ENCODE assay signal across 1 cellular context in the genomic region with DNA sequence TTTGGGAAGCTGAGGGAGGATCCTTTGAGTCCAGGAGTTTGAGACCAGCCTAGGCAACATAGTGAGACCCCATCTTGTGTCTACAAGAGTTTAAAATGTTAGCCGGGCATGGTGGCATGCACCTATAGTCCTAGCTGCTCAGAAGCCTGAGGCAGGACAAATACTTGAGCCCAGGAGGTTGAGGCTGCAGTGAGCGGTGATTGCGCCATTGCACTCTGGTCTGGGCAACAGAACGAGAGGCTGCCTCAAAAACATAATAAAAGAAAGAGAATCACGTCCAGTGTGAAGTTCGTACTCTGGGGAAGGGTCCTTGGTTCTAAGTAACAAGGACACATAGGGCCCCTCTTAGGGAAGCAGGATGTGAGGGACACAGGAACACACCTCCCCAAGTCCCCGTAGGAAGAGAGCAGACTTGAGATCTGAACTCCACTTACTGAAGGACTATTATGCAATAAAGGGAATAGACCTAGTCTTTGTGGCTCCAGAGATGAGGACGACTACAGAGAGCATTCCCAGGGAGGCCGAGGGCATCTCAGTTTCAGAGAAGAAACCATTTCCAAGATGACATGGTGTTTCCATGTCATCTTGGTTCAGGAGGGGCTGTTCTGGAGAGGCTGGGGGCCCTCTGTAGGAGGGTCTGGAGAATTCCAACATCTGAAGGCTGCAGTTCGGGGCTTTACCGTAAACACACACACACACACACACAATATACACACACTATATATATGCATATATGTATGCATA.
TF ChIP-seq lines count a peak whose summit lies in the region.

No MANE protein-coding gene starts in this region.

TF ChIP-seq in HepG2, 621 proteins besides CTCF, POLR2A, EP300 and RAD21 (continued from another document and continues in another):
- no peak for TF ChIP-seq STAT6 (CRISPR knock-in tag; IDR thresholded peaks at IDR 0.05; ENCODE audit: borderline replicate concordance)
- TF ChIP-seq ELF3 (CRISPR knock-in tag; IDR thresholded peaks at IDR 0.05), result no peak
- no peak for TF ChIP-seq GPBP1L1 (CRISPR knock-in tag; IDR thresholded peaks at IDR 0.05)
- no peak for TF ChIP-seq NCOR1 (IDR thresholded peaks at IDR 0.05; ENCODE audit: borderline replicate concordance, low read length)
- no peak for TF ChIP-seq ZNF530 (CRISPR knock-in tag; IDR thresholded peaks at IDR 0.05; ENCODE audit: low read depth)
- no peak for TF ChIP-seq ZMAT5 (CRISPR knock-in tag; IDR thresholded peaks at IDR 0.05; ENCODE audit: borderline replicate concordance, low read depth)
- TF ChIP-seq ZFP90 (CRISPR knock-in tag; IDR thresholded peaks at IDR 0.05; ENCODE audit: borderline replicate concordance), result no peak
- TF ChIP-seq TEAD2 (CRISPR knock-in tag; IDR thresholded peaks at IDR 0.05), result no peak
- no peak for TF ChIP-seq REXO4 (CRISPR knock-in tag; IDR thresholded peaks at IDR 0.05; ENCODE audit: borderline replicate concordance)
- 0 out of 2 replicates have a peak, but pooled peaks have one; percentile 14 for TF ChIP-seq GATAD2A (CRISPR knock-in tag; IDR thresholded peaks at IDR 0.05)
- TF ChIP-seq ZNF441 (CRISPR knock-in tag; IDR thresholded peaks at IDR 0.05; ENCODE audit: borderline replicate concordance), result no peak
- no peak for TF ChIP-seq TCF7L2 (IDR thresholded peaks at IDR 0.05; ENCODE audit: low read depth, low read length)
- TF ChIP-seq ZNF496 (CRISPR knock-in tag; IDR thresholded peaks at IDR 0.05; ENCODE audit: insufficient replicate concordance), result no peak
- TF ChIP-seq ZNF678 (CRISPR knock-in tag; IDR thresholded peaks at IDR 0.05), result 0 out of 2 replicates have a peak, but pooled peaks have one; percentile 28
- TF ChIP-seq, protein P1, sequence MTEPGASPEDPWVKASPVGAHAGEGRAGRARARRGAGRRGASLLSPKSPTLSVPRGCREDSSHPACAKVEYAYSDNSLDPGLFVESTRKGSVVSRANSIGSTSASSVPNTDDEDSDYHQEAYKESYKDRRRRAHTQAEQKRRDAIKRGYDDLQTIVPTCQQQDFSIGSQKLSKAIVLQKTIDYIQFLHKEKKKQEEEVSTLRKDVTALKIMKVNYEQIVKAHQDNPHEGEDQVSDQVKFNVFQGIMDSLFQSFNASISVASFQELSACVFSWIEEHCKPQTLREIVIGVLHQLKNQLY (CRISPR knock-in tag; IDR thresholded peaks at IDR 0.05), result no peak
- no peak for TF ChIP-seq ZNF781 (CRISPR knock-in tag; IDR thresholded peaks at IDR 0.05; ENCODE audit: borderline replicate concordance, not compliant biosample characterization)
- TF ChIP-seq ZNF431 (CRISPR knock-in tag; IDR thresholded peaks at IDR 0.05; ENCODE audit: borderline replicate concordance, low read depth), result no peak
- TF ChIP-seq ARID3A (IDR thresholded peaks at IDR 0.05; ENCODE audit: low read depth, low read length), result no peak
- TF ChIP-seq GTF2F1 (IDR thresholded peaks at IDR 0.05; ENCODE audit: low read length), result no peak
- TF ChIP-seq, protein P2, sequence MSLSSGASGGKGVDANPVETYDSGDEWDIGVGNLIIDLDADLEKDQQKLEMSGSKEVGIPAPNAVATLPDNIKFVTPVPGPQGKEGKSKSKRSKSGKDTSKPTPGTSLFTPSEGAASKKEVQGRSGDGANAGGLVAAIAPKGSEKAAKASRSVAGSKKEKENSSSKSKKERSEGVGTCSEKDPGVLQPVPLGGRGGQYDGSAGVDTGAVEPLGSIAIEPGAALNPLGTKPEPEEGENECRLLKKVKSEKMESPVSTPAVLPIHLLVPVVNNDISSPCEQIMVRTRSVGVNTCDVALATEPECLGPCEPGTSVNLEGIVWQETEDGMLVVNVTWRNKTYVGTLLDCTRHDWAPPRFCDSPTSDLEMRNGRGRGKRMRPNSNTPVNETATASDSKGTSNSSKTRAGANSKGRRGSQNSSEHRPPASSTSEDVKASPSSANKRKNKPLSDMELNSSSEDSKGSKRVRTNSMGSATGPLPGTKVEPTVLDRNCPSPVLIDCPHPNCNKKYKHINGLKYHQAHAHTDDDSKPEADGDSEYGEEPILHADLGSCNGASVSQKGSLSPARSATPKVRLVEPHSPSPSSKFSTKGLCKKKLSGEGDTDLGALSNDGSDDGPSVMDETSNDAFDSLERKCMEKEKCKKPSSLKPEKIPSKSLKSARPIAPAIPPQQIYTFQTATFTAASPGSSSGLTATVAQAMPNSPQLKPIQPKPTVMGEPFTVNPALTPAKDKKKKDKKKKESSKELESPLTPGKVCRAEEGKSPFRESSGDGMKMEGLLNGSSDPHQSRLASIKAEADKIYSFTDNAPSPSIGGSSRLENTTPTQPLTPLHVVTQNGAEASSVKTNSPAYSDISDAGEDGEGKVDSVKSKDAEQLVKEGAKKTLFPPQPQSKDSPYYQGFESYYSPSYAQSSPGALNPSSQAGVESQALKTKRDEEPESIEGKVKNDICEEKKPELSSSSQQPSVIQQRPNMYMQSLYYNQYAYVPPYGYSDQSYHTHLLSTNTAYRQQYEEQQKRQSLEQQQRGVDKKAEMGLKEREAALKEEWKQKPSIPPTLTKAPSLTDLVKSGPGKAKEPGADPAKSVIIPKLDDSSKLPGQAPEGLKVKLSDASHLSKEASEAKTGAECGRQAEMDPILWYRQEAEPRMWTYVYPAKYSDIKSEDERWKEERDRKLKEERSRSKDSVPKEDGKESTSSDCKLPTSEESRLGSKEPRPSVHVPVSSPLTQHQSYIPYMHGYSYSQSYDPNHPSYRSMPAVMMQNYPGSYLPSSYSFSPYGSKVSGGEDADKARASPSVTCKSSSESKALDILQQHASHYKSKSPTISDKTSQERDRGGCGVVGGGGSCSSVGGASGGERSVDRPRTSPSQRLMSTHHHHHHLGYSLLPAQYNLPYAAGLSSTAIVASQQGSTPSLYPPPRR (CRISPR knock-in tag; IDR thresholded peaks at IDR 0.05; ENCODE audit: borderline replicate concordance), result no peak
- TF ChIP-seq SMAD1 (CRISPR knock-in tag; IDR thresholded peaks at IDR 0.05; ENCODE audit: borderline replicate concordance, low read depth), result no peak
- no peak for TF ChIP-seq ZNF616 (CRISPR knock-in tag; IDR thresholded peaks at IDR 0.05; ENCODE audit: low read depth)
- TF ChIP-seq PRDM15 (CRISPR knock-in tag; IDR thresholded peaks at IDR 0.05), result no peak
- no peak for TF ChIP-seq ZNF772 (CRISPR knock-in tag; IDR thresholded peaks at IDR 0.05)
- TF ChIP-seq FOSL1 (CRISPR knock-in tag; IDR thresholded peaks at IDR 0.05; ENCODE audit: borderline replicate concordance), result no peak
- no peak for TF ChIP-seq ZEB1 (IDR thresholded peaks at IDR 0.05; ENCODE audit: insufficient replicate concordance, low read depth)
- TF ChIP-seq MED13 (CRISPR knock-in tag; IDR thresholded peaks at IDR 0.05), result no peak
- no peak for TF ChIP-seq KLF6 (CRISPR knock-in tag; IDR thresholded peaks at IDR 0.05)
- TF ChIP-seq ZNF710 (CRISPR knock-in tag; IDR thresholded peaks at IDR 0.05; ENCODE audit: borderline replicate concordance), result 0 out of 2 replicates have a peak, but pooled peaks have one; percentile 27
- TF ChIP-seq ZNF274 (CRISPR knock-in tag; IDR thresholded peaks at IDR 0.05), result no peak
- no peak for TF ChIP-seq NFKB2 (CRISPR knock-in tag; IDR thresholded peaks at IDR 0.05; ENCODE audit: borderline replicate concordance)
- no peak for TF ChIP-seq ETV6 (CRISPR knock-in tag; conservative IDR thresholded peaks at IDR 0.05)
- TF ChIP-seq POGK (CRISPR knock-in tag; conservative IDR thresholded peaks at IDR 0.05), result no peak
- TF ChIP-seq, protein P3, sequence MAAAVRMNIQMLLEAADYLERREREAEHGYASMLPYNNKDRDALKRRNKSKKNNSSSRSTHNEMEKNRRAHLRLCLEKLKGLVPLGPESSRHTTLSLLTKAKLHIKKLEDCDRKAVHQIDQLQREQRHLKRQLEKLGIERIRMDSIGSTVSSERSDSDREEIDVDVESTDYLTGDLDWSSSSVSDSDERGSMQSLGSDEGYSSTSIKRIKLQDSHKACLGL (CRISPR knock-in tag; IDR thresholded peaks at IDR 0.05), result no peak
- no peak for TF ChIP-seq ARHGAP35 (CRISPR knock-in tag; IDR thresholded peaks at IDR 0.05; ENCODE audit: borderline replicate concordance)
- TF ChIP-seq FOXA3 (CRISPR knock-in tag; IDR thresholded peaks at IDR 0.05), result 0 out of 2 replicates have a peak, but pooled peaks have one; percentile 9
